Comparison of ENCODE assay signal across 18 cellular contexts in genomic region chr11:15341587-15341986, GRCh38.
DNase-seq lines count a peak whose midpoint lies in the region; ATAC-seq and TF ChIP-seq lines count a peak whose summit lies in the region.
"Had no signal": no experiment of that assay in that cellular context is flagged by ENCODE, and none has a peak within 500 bp of the region (broad histone marks: within the 10 kb centered on the region; RNA-seq: fewer than 3 reads in every experiment).

No MANE protein-coding gene starts in this region.

- peaks cover 9% of the 10 kb centered on the region for H3K4me1 ChIP-seq in GM23338 (ENCODE audit: insufficient read depth)
- H3K4me1 ChIP-seq in colonic mucosa, result no peaks in the 10 kb centered on the region
- H3K4me1 ChIP-seq: BE2C, HAP-1 had no signal

- H3K9me3 ChIP-seq in neural cell (ENCODE audit: low read length) (no peaks in the 10 kb centered on the region), colonic mucosa (no peaks in the 10 kb centered on the region)
- H3K9me3 ChIP-seq: BE2C, HAP-1 had no signal

- H3K9me3 Mint-ChIP-seq in GM23338, result peaks cover 22% of the 10 kb centered on the region

- no peak for TF ChIP-seq CTCF in GM23338 (conservative IDR thresholded peaks at IDR 0.05; ENCODE audit: low read depth in 2 of 2)
- TF ChIP-seq CTCF in neural cell (IDR thresholded peaks at IDR 0.05; ENCODE audit: poor library complexity, severe bottlenecking), result no peak
- TF ChIP-seq CTCF in colonic mucosa (IDR thresholded peaks at IDR 0.05), result no peak

- H2AFZ ChIP-seq in GM23338 (peak overlapping the region; percentile 5; the same call in 1 of the 2 replicates), neural cell (ENCODE audit: low read depth, low read length) (no peak overlapping the region)

- H3K9me2 ChIP-seq in GM23338 (ENCODE audit: insufficient read depth), result 0 out of 2 replicates have a peak, but pooled peaks cover 2% of the 10 kb centered on the region
- H3K9me2 ChIP-seq in neural cell (ENCODE audit: insufficient read depth, low read length), result no peaks in the 10 kb centered on the region

- DNase-seq in GM23338 (ENCODE audit: low spot score), result no peak
- DNase-seq in NCI-H2227 (lab: John Stamatoyannopoulos, UW; ENCODE audit: unreplicated experiment), result peak; percentile 49
- peak; percentile 28 for DNase-seq in NCI-H748 treated with DMSO at 0.1 percent for 48 hours (lab: John Stamatoyannopoulos, UW)
- no peak for DNase-seq in colonic mucosa
- DNase-seq in HUDEP-2 (lab: John Stamatoyannopoulos, UW; ENCODE audit: unreplicated experiment in 76 of 76), result no peak
- DNase-seq: ACHN; BE2C; C1 segment of cervical spinal cord; CD4-positive, alpha-beta T cell; DMS153; DMS79; GDM1; IMR-90 had no signal

- H3K27me3 ChIP-seq in GM23338 (ENCODE audit: insufficient read depth) (no peaks in the 10 kb centered on the region), neural cell (ENCODE audit: insufficient read depth, low read depth, low read length) (no peaks in the 10 kb centered on the region), colonic mucosa (no peaks in the 10 kb centered on the region)
- H3K27me3 ChIP-seq: BE2C had no signal

- H3K27ac Mint-ChIP-seq in GM23338, result no peak overlapping the region
- H3K27ac Mint-ChIP-seq: CD4-positive, alpha-beta T cell had no signal

- ATAC-seq in GM23338 (no peak), HG02973 (IDR thresholded peaks at IDR 0.05; ENCODE audit: unreplicated experiment) (no peak)
- ATAC-seq: K562 had no signal

- peaks cover 21% of the 10 kb centered on the region for H3K36me3 Mint-ChIP-seq in GM23338 (ENCODE audit: low read depth)

- intact Hi-C loops in colonic mucosa (cut with DNase I), result no loop called here

- H3K4me1 Mint-ChIP-seq in GM23338, result peaks cover 22% of the 10 kb centered on the region

- no peak overlapping the region for H3K27ac ChIP-seq in GM23338 (ENCODE audit: low read depth)
- H3K27ac ChIP-seq in neural cell (ENCODE audit: low read length), result no peak overlapping the region
- no peak overlapping the region for H3K27ac ChIP-seq in colonic mucosa
- H3K27ac ChIP-seq: HL-60 had no signal

- no peaks in the 10 kb centered on the region for H3K27me3 Mint-ChIP-seq in GM23338 (ENCODE audit: insufficient read depth, low read depth, poor library complexity)

- peak; percentile 26 for TF ChIP-seq EP300 in neural cell (conservative IDR thresholded peaks at IDR 0.05; ENCODE audit: poor library complexity, severe bottlenecking)

- H3K4me2 ChIP-seq in GM23338 (no peak overlapping the region), neural cell (ENCODE audit: low read length) (no peak overlapping the region)

- no peak overlapping the region for H3K9ac ChIP-seq in neural cell (ENCODE audit: low read length)
- H3K9ac ChIP-seq in colonic mucosa (ENCODE audit: low read depth in 2 of 2, low read length in 2 of 2), result no peak overlapping the region

- H3K36me3 ChIP-seq in GM23338 (ENCODE audit: insufficient read depth) (no peaks in the 10 kb centered on the region), neural cell (ENCODE audit: insufficient read depth, low read length) (no peaks in the 10 kb centered on the region), colonic mucosa (no peaks in the 10 kb centered on the region)
- H3K36me3 ChIP-seq: BE2C, HAP-1 had no signal

- no peak overlapping the region for H3K4me3 ChIP-seq in GM23338
- H3K4me3 ChIP-seq in neural cell (ENCODE audit: low read length), result no peak overlapping the region
- no peak overlapping the region for H3K4me3 ChIP-seq in colonic mucosa
- H3K4me3 ChIP-seq: HAP-1, K562 had no signal

- no peak for TF ChIP-seq RAD21 in neural cell (conservative IDR thresholded peaks at IDR 0.05)

- H3K79me2 ChIP-seq in GM23338 (replicated peaks; ENCODE audit: insufficient read depth) (no peaks in the 10 kb centered on the region), neural cell (replicated peaks; ENCODE audit: insufficient read depth, low read length) (no peaks in the 10 kb centered on the region)

- H3F3A ChIP-seq in GM23338 (replicated peaks; ENCODE audit: low read depth), result no peaks in the 10 kb centered on the region
- no peaks in the 10 kb centered on the region for H3F3A ChIP-seq in neural cell (ENCODE audit: insufficient read depth, low read length, poor library complexity, severe bottlenecking)

- H3K4me3 Mint-ChIP-seq in GM23338, result no peak overlapping the region
- H3K4me3 Mint-ChIP-seq: CD4-positive, alpha-beta T cell had no signal

- no peaks in the 10 kb centered on the region for H4K20me1 ChIP-seq in GM23338 (replicated peaks; ENCODE audit: insufficient read depth)
- no peaks in the 10 kb centered on the region for H4K20me1 ChIP-seq in neural cell (ENCODE audit: insufficient read depth)

TF ChIP-seq in GM23338, 12 proteins besides CTCF, POLR2A, EP300 and RAD21:
- TF ChIP-seq NANOG (IDR thresholded peaks at IDR 0.05; ENCODE audit: borderline replicate concordance) (no peak), STAT1 (IDR thresholded peaks at IDR 0.05; ENCODE audit: unreplicated experiment) (no peak), EZH2phosphoT487 (IDR thresholded peaks at IDR 0.05; ENCODE audit: unreplicated experiment) (no peak), CREB1 (CRISPR knock-in tag; IDR thresholded peaks at IDR 0.05; ENCODE audit: low read depth) (no peak), REST (IDR thresholded peaks at IDR 0.05; ENCODE audit: unreplicated experiment) (no peak), JUNB (IDR thresholded peaks at IDR 0.05; ENCODE audit: unreplicated experiment) (no peak)

TF ChIP-seq in neural cell, 6 proteins besides CTCF, POLR2A, EP300 and RAD21:
- TF ChIP-seq SMC3 (conservative IDR thresholded peaks at IDR 0.05; ENCODE audit: poor library complexity) (no peak), REST (IDR thresholded peaks at IDR 0.05; ENCODE audit: borderline replicate concordance) (peak; percentile 86), POLR2AphosphoS5 (IDR thresholded peaks at IDR 0.05) (peak; percentile 89)

Comparison
In these comparisons a context has a peak if more than half of its experiments do, and no peak if none do; other contexts are left out.
1. DNase-seq: peak in NCI-H2227 (single experiment) and NCI-H748 treated with DMSO at 0.1 percent for 48 hours (single experiment); none in GM23338 (single experiment), colonic mucosa (single experiment) and HUDEP-2 (0 of 76).